In genomic region chr9:75149841-75150241, GRCh38 we compare ENCODE assay signal across 1 cellular context.
TF ChIP-seq lines count a peak whose summit lies in the region.

No MANE protein-coding gene starts in this region.

TF ChIP-seq in IMR-90, 13 proteins besides CTCF, POLR2A, EP300 and RAD21 (continued from another document):
- TF ChIP-seq ELK1 (IDR thresholded peaks at IDR 0.05; ENCODE audit: borderline replicate concordance, low read depth, low read length): no peak
- no peak for TF ChIP-seq MAFK (IDR thresholded peaks at IDR 0.05; ENCODE audit: low read depth, low read length)
- no peak for TF ChIP-seq CEBPB (IDR thresholded peaks at IDR 0.05; ENCODE audit: low read depth, low read length)
- no peak for TF ChIP-seq FOS (IDR thresholded peaks at IDR 0.05; ENCODE audit: low read depth, low read length)
- no peak for TF ChIP-seq MAZ (IDR thresholded peaks at IDR 0.05; ENCODE audit: borderline replicate concordance, low read depth, low read length)
